ENCODE assay signal across 9 cellular contexts in genomic region chr2:221570321-221571107, GRCh38. TPM values are rescaled to one million over a fixed set of nuclear protein-coding genes. Genes with fewer than 3 reads are reported as not detected.
DNase-seq lines count a peak whose midpoint lies in the region; ATAC-seq and TF ChIP-seq lines count a peak whose summit lies in the region.
"Had no signal": no experiment of that assay in that cellular context is flagged by ENCODE, and none has a peak within 500 bp of the region (broad histone marks: within the 10 kb centered on the region; RNA-seq: fewer than 3 reads in every experiment).

No MANE protein-coding gene starts in this region.

- H3K4me1 Mint-ChIP-seq in CD4-positive, CD25-positive, alpha-beta regulatory T cell = peaks cover 14 to 49% (median 27%) of the 10 kb centered on the region in 4 donors
- peaks cover 25% of the 10 kb centered on the region for H3K4me1 Mint-ChIP-seq in activated T-cell treated with anti-CD3 and anti-CD28 coated beads, Interleukin-2, amount 50 U/mL, for 72 hours (ENCODE audit: low read depth)
- peaks cover 36% of the 10 kb centered on the region for H3K4me1 Mint-ChIP-seq in glutamatergic neuron (ENCODE audit: low read depth, unreplicated experiment)

- peaks cover 39% of the 10 kb centered on the region for H3K4me1 ChIP-seq in CD4-positive, CD25-positive, alpha-beta regulatory T cell (ENCODE audit: control insufficient read depth, insufficient read depth, low read length, poor library complexity, severe bottlenecking)
- peaks cover 4% of the 10 kb centered on the region for H3K4me1 ChIP-seq in rectal smooth muscle tissue (ENCODE audit: control insufficient read depth, insufficient read depth, low read length)

- H3K27ac Mint-ChIP-seq in CD4-positive, CD25-positive, alpha-beta regulatory T cell = peak overlapping the region; percentile 53 to 94 (median 86)
- no peak overlapping the region for H3K27ac Mint-ChIP-seq in activated T-cell treated with anti-CD3 and anti-CD28 coated beads, Interleukin-2, amount 50 U/mL, for 72 hours
- H3K27ac Mint-ChIP-seq in glutamatergic neuron (ENCODE audit: unreplicated experiment) = peak overlapping the region; percentile 65

- ATAC-seq in CD4-positive, CD25-positive, alpha-beta regulatory T cell (ENCODE audit: low read depth in 2 of 2) = peak; percentile 12 to 16
- no peak for ATAC-seq in activated T-cell treated with anti-CD3 and anti-CD28 coated beads, Interleukin-2, amount 50 U/mL, for 72 hours (replicated peaks in 1 of 2)

- H3K9ac ChIP-seq in rectal smooth muscle tissue (ENCODE audit: low read length) = no peak overlapping the region

- DNase-seq in CD4-positive, CD25-positive, alpha-beta regulatory T cell = peak in 2 of 3 donors; percentile 23 to 24
- DNase-seq in LHCN-M2 (ENCODE audit: low read depth) = peak; percentile 37
- peak; percentile 12 to 18 for DNase-seq in activated T-cell treated with anti-CD3 and anti-CD28 coated beads, Interleukin-2, amount 50 U/mL, for 72 hours
- DNase-seq in glutamatergic neuron = peak; percentile 57
- DNase-seq in KBM-7 = no peak
- no peak for DNase-seq in SK-N-DZ (ENCODE audit: low spot score)
- DNase-seq in NCI-H345 (lab: John Stamatoyannopoulos, UW) = no peak

- H3K27me3 Mint-ChIP-seq in CD4-positive, CD25-positive, alpha-beta regulatory T cell = peaks cover 65% of the 10 kb centered on the region
- peaks cover 54% of the 10 kb centered on the region for H3K27me3 Mint-ChIP-seq in activated T-cell treated with anti-CD3 and anti-CD28 coated beads, Interleukin-2, amount 50 U/mL, for 72 hours (ENCODE audit: low read depth)
- peaks cover 10% of the 10 kb centered on the region for H3K27me3 Mint-ChIP-seq in glutamatergic neuron (ENCODE audit: unreplicated experiment)

- H3K27ac ChIP-seq in CD4-positive, CD25-positive, alpha-beta regulatory T cell (ENCODE audit: insufficient read depth, low read length, poor library complexity, severe bottlenecking) = no peak overlapping the region
- no peak overlapping the region for H3K27ac ChIP-seq in rectal smooth muscle tissue (ENCODE audit: low read depth, low read length)
- H3K27ac ChIP-seq: HL-60 had no signal

- in situ Hi-C loops in KBM-7 (cut with MboI; ENCODE audit: low pct_unique_long_range_greater_than_20kb, low sequenced_read_pairs) = loop anchor here (25.0 kb wide), 1 partner anchor 883 kb away; no protein-coding TSS in a partner anchor

- no peaks in the 10 kb centered on the region for H3K36me3 ChIP-seq in CD4-positive, CD25-positive, alpha-beta regulatory T cell (ENCODE audit: control insufficient read depth, insufficient read depth, low read length)
- no peaks in the 10 kb centered on the region for H3K36me3 ChIP-seq in rectal smooth muscle tissue (ENCODE audit: control insufficient read depth, insufficient read depth, low read length)

- H3K4me3 Mint-ChIP-seq in CD4-positive, CD25-positive, alpha-beta regulatory T cell = peak overlapping the region; percentile 93 to 98 (median 94)
- peak overlapping the region; percentile 75 to 98 for H3K4me3 Mint-ChIP-seq in activated T-cell treated with anti-CD3 and anti-CD28 coated beads, Interleukin-2, amount 50 U/mL, for 72 hours
- H3K4me3 Mint-ChIP-seq in glutamatergic neuron (ENCODE audit: unreplicated experiment) = peak overlapping the region; percentile 98

- H3K36me3 Mint-ChIP-seq in CD4-positive, CD25-positive, alpha-beta regulatory T cell = peaks cover 5% of the 10 kb centered on the region
- H3K36me3 Mint-ChIP-seq in activated T-cell treated with anti-CD3 and anti-CD28 coated beads, Interleukin-2, amount 50 U/mL, for 72 hours (ENCODE audit: insufficient read depth in 2 of 2) = peaks cover 5 to 8% of the 10 kb centered on the region in 2 donors
- peaks cover 5% of the 10 kb centered on the region for H3K36me3 Mint-ChIP-seq in glutamatergic neuron (ENCODE audit: unreplicated experiment)

- peaks cover 16% of the 10 kb centered on the region for H3K27me3 ChIP-seq in CD4-positive, CD25-positive, alpha-beta regulatory T cell (ENCODE audit: control insufficient read depth, insufficient read depth, low read length)
- H3K27me3 ChIP-seq in rectal smooth muscle tissue (ENCODE audit: control insufficient read depth, insufficient read depth, low read length) = peaks cover 5% of the 10 kb centered on the region

- TF ChIP-seq CTCF in glutamatergic neuron (IDR thresholded peaks at IDR 0.05; ENCODE audit: partially characterized antibody, unreplicated experiment) = no peak

- no peaks in the 10 kb centered on the region for H3K9me3 ChIP-seq in CD4-positive, CD25-positive, alpha-beta regulatory T cell (ENCODE audit: control insufficient read depth in 2 of 2, low read length in 2 of 2)

- no peaks in the 10 kb centered on the region for H3K9me3 Mint-ChIP-seq in CD4-positive, CD25-positive, alpha-beta regulatory T cell
- H3K9me3 Mint-ChIP-seq in activated T-cell treated with anti-CD3 and anti-CD28 coated beads, Interleukin-2, amount 50 U/mL, for 72 hours = no peaks in the 10 kb centered on the region
- peaks cover 8% of the 10 kb centered on the region for H3K9me3 Mint-ChIP-seq in glutamatergic neuron (ENCODE audit: unreplicated experiment)

- H3K4me3 ChIP-seq in CD4-positive, CD25-positive, alpha-beta regulatory T cell (ENCODE audit: low read depth, low read length) = peak overlapping the region; percentile 93
- H3K4me3 ChIP-seq in rectal smooth muscle tissue (ENCODE audit: low read length) = peak overlapping the region; percentile 96

RNA-seq across cellular contexts. Expression of gene EPHA4, which starts 1.6 kb away (rescaled TPM):
- total RNA-seq in CD4-positive, CD25-positive, alpha-beta regulatory T cell = 23.5 TPM
- polyA plus RNA-seq in CD4-positive, CD25-positive, alpha-beta regulatory T cell = 10 to 100 TPM in 3 of 4 donors, 1 to 10 TPM in 1; 7.1 to 17.3 (median 12.0) TPM
- 6.6 and 17.4 TPM in 2 replicates for total RNA-seq in LHCN-M2 (2014; rRNA removed)
- polyA plus RNA-seq in LHCN-M2 (2012) = 3.6 TPM
- total RNA-seq in activated T-cell treated with anti-CD3 and anti-CD28 coated beads, Interleukin-2, amount 50 U/mL, for 72 hours = 1 to 10 TPM; 3.4 to 6.6 TPM
- 57.2 TPM for total RNA-seq in glutamatergic neuron (ENCODE audit: unreplicated experiment)
- polyA plus RNA-seq in SK-N-DZ (2014; cell fraction: cytosol; rRNA removed) = not detected in 2 replicates
- not detected in 2 replicates for polyA plus RNA-seq in SK-N-DZ (2014; cell fraction: nucleus; rRNA removed)

Comparison
In these comparisons a context has a peak if more than half of its experiments do, and no peak if none do; other contexts are left out.
1. ATAC-seq: peak in CD4-positive, CD25-positive, alpha-beta regulatory T cell (2 of 2); none in activated T-cell treated with anti-CD3 and anti-CD28 coated beads, Interleukin-2, amount 50 U/mL, for 72 hours (0 of 2).
2. DNase-seq: peak in CD4-positive, CD25-positive, alpha-beta regulatory T cell (2 of 3), LHCN-M2 (single experiment), activated T-cell treated with anti-CD3 and anti-CD28 coated beads, Interleukin-2, amount 50 U/mL, for 72 hours (2 of 2) and glutamatergic neuron (single experiment); none in KBM-7 (single experiment), SK-N-DZ (single experiment) and NCI-H345 (single experiment).
3. Peak in every context shown above with its lines, with median percentiles within 50 percentile points of each other: H3K4me3 Mint-ChIP-seq.